20 cellular contexts compared by ENCODE assay signal in genomic region chr7:149229526-149229925, GRCh38. TPM values are rescaled to one million over a fixed set of nuclear protein-coding genes. Genes with fewer than 3 reads are reported as not detected.
DNase-seq lines count a peak whose midpoint lies in the region; ATAC-seq and TF ChIP-seq lines count a peak whose summit lies in the region.
"Had no signal": no experiment of that assay in that cellular context is flagged by ENCODE, and none has a peak within 500 bp of the region (broad histone marks: within the 10 kb centered on the region; RNA-seq: fewer than 3 reads in every experiment).

No MANE protein-coding gene starts in this region.

- TF ChIP-seq CTCF in chondrocyte (IDR thresholded peaks at IDR 0.05), result no peak

- H3K27me3 Mint-ChIP-seq in activated naive CD4-positive, alpha-beta T cell treated with anti-CD3 and anti-CD28 coated beads, Interleukin-2, amount 50 U/mL, for 24 hours, result peaks cover 6% of the 10 kb centered on the region
- no peaks in the 10 kb centered on the region for H3K27me3 Mint-ChIP-seq in chondrocyte (ENCODE audit: low read depth)

- H3K4me3 Mint-ChIP-seq in activated naive CD4-positive, alpha-beta T cell treated with anti-CD3 and anti-CD28 coated beads, Interleukin-2, amount 50 U/mL, for 24 hours, result no peak overlapping the region
- no peak overlapping the region for H3K4me3 Mint-ChIP-seq in chondrocyte (ENCODE audit: unreplicated experiment)
- H3K4me3 Mint-ChIP-seq: activated naive CD4-positive, alpha-beta T cell treated with anti-CD3 and anti-CD28 coated beads, Interleukin-2, amount 10 ng/mL, durations not matched to agents 7 days and 5 days had no signal

- H3K9me3 Mint-ChIP-seq in activated naive CD4-positive, alpha-beta T cell treated with anti-CD3 and anti-CD28 coated beads, Interleukin-2, amount 50 U/mL, for 24 hours, result no peaks in the 10 kb centered on the region
- H3K9me3 Mint-ChIP-seq in chondrocyte (ENCODE audit: low read depth), result no peaks in the 10 kb centered on the region
- H3K9me3 Mint-ChIP-seq: activated naive CD4-positive, alpha-beta T cell treated with anti-CD3 and anti-CD28 coated beads, Interleukin-2, amount 10 ng/mL, durations not matched to agents 7 days and 5 days had no signal

- peaks cover 3% of the 10 kb centered on the region for H3K4me1 Mint-ChIP-seq in activated naive CD4-positive, alpha-beta T cell treated with anti-CD3 and anti-CD28 coated beads, Interleukin-2, amount 50 U/mL, for 24 hours
- H3K4me1 Mint-ChIP-seq in chondrocyte (ENCODE audit: low read depth), result peaks cover 15% of the 10 kb centered on the region
- H3K4me1 Mint-ChIP-seq: activated naive CD4-positive, alpha-beta T cell treated with anti-CD3 and anti-CD28 coated beads, Interleukin-2, amount 10 ng/mL, durations not matched to agents 7 days and 5 days had no signal

- H3K36me3 Mint-ChIP-seq in activated naive CD4-positive, alpha-beta T cell treated with anti-CD3 and anti-CD28 coated beads, Interleukin-2, amount 50 U/mL, for 24 hours, result peaks cover 3% of the 10 kb centered on the region
- H3K36me3 Mint-ChIP-seq in chondrocyte (ENCODE audit: low read depth), result peaks cover 4% of the 10 kb centered on the region

- peak overlapping the region; percentile 12 for H3K27ac Mint-ChIP-seq in activated naive CD4-positive, alpha-beta T cell treated with anti-CD3 and anti-CD28 coated beads, Interleukin-2, amount 50 U/mL, for 24 hours
- H3K27ac Mint-ChIP-seq in chondrocyte (ENCODE audit: unreplicated experiment), result no peak overlapping the region
- H3K27ac Mint-ChIP-seq: activated naive CD4-positive, alpha-beta T cell treated with anti-CD3 and anti-CD28 coated beads, Interleukin-2, amount 10 ng/mL, durations not matched to agents 7 days and 5 days had no signal

- DNase-seq in DMS53 (lab: John Stamatoyannopoulos, UW) (peak; percentile 28), DMS53 treated with DMSO at 0.1 percent for 48 hours (lab: John Stamatoyannopoulos, UW; ENCODE audit: unreplicated experiment) (no peak), chondrocyte (ENCODE audit: low spot score) (peak; percentile 27), NCI-H187 (lab: John Stamatoyannopoulos, UW) (no peak)
- no peak for DNase-seq in activated naive CD4-positive, alpha-beta T cell treated with Interleukin-2 at 50 U/mL for 16 hours
- DNase-seq: activated naive CD4-positive, alpha-beta T cell treated with anti-CD3 and anti-CD28 coated beads, Interleukin-2, amount 10 ng/mL, durations not matched to agents 7 days and 5 days; dermis blood vessel endothelial cell; GM23248; left lung; mucosa of descending colon; NCI-H1436; NCI-H526 treated with DMSO at 0.1 percent for 48 hours; Peyer's patch; sigmoid colon; stimulated activated CD4-positive, alpha-beta T cell treated with anti-CD3 and anti-CD28 coated beads, Interleukin-2, amount 100 ng/mL, for 24 hours; SW 1271; testis had no signal

- ATAC-seq in HG03571 (IDR thresholded peaks at IDR 0.05; ENCODE audit: unreplicated experiment), result no peak
- no peak for ATAC-seq in HG02763 (IDR thresholded peaks at IDR 0.05; ENCODE audit: unreplicated experiment)
- ATAC-seq: left lung had no signal

RNA-seq across cellular contexts. Expression of gene ZNF212, which starts 9.9 kb away (rescaled TPM):
- 7.9 to 10.5 TPM (median 7.9 TPM) in 3 replicates for total RNA-seq in chondrocyte

RNA-seq across cellular contexts. Expression of gene ZNF783, which starts 32.5 kb away (rescaled TPM):
- total RNA-seq in chondrocyte, result 19.0 to 22.8 TPM (median 19.9 TPM) in 3 replicates

RNA-seq across cellular contexts. Expression of gene ZNF282, which starts 34.2 kb away (rescaled TPM):
- 24.5 to 26.3 TPM (median 24.9 TPM) in 3 replicates for total RNA-seq in chondrocyte

Comparison
In these comparisons a context has a peak if more than half of its experiments do, and no peak if none do; other contexts are left out.
1. DNase-seq: peak in DMS53 (single experiment) and chondrocyte (single experiment); none in DMS53 treated with DMSO at 0.1 percent for 48 hours (single experiment), activated naive CD4-positive, alpha-beta T cell treated with Interleukin-2 at 50 U/mL for 16 hours (single experiment) and NCI-H187 (0 of 2).